In genomic region chr6:139029470-139030210, GRCh38 we compare ENCODE assay signal across 8 cellular contexts. TPM values are rescaled to one million over a fixed set of nuclear protein-coding genes. Genes with fewer than 3 reads are reported as not detected.
DNase-seq lines count a peak whose midpoint lies in the region; ATAC-seq and TF ChIP-seq lines count a peak whose summit lies in the region.

No MANE protein-coding gene starts in this region.

- H3K27ac ChIP-seq in Panc1 (ENCODE audit: low read length) (no peak overlapping the region), breast epithelium (peak overlapping the region; percentile 82 to 90)

- TF ChIP-seq CTCF in Panc1 (IDR thresholded peaks at IDR 0.05) (no peak), breast epithelium (IDR thresholded peaks at IDR 0.05) (no peak), kidney epithelial cell (IDR thresholded peaks at IDR 0.05; ENCODE audit: insufficient read depth, low read length, poor library complexity, severe bottlenecking) (no peak)

- H3K4me3 ChIP-seq in Panc1 (ENCODE audit: low read depth in 2 of 2, low read length in 2 of 2): peak overlapping the region; percentile 72 to 82
- H3K4me3 ChIP-seq in breast epithelium: peak overlapping the region; percentile 72 to 100 (median 96)
- H3K4me3 ChIP-seq in kidney epithelial cell (ENCODE audit: low read depth, low read length): peak overlapping the region; percentile 95

- H3K9me3 ChIP-seq in Panc1 (ENCODE audit: control insufficient read depth, insufficient read depth, low read depth, low read length) (no peaks in the 10 kb centered on the region), breast epithelium (no peaks in the 10 kb centered on the region)

- H3K27me3 ChIP-seq in Panc1 (ENCODE audit: control insufficient read depth, insufficient read depth, low read length): no peaks in the 10 kb centered on the region; the same call in 1 of the 2 replicates
- no peaks in the 10 kb centered on the region for H3K27me3 ChIP-seq in breast epithelium
- H3K27me3 ChIP-seq in kidney epithelial cell (ENCODE audit: control insufficient read depth, insufficient read depth, low read length): no peaks in the 10 kb centered on the region

- peak; percentile 62 for DNase-seq in EH (ENCODE audit: low read depth)
- no peak for DNase-seq in Panc1 (ENCODE audit: low read depth, low spot score)
- no peak for DNase-seq in breast epithelium (ENCODE audit: low spot score in 2 of 2)
- no peak for DNase-seq in kidney epithelial cell (ENCODE audit: low read depth)
- peak; percentile 8 for DNase-seq in stimulated activated CD8-positive, alpha-beta memory T cell treated with anti-CD3 and anti-CD28 coated beads, Interleukin-15, amount 100 ng/mL, for 24 hours (ENCODE audit: low read depth)
- DNase-seq in NCI-H128 (lab: John Stamatoyannopoulos, UW; ENCODE audit: unreplicated experiment): no peak

- H3K36me3 ChIP-seq in Panc1 (ENCODE audit: control insufficient read depth, insufficient read depth, low read length) (no peaks in the 10 kb centered on the region; the same call in 1 of the 2 replicates), breast epithelium (no peaks in the 10 kb centered on the region), kidney epithelial cell (ENCODE audit: control insufficient read depth, insufficient read depth, low read length) (no peaks in the 10 kb centered on the region)

- H3K4me1 ChIP-seq in Panc1 (ENCODE audit: control insufficient read depth, insufficient read depth, low read length) (peaks cover 9% of the 10 kb centered on the region), breast epithelium (no peaks in the 10 kb centered on the region)

- CTCF ChIA-PET in Panc1 (lab: Charles Lee): no interaction called here

- no peak for TF ChIP-seq POLR2A in breast epithelium (IDR thresholded peaks at IDR 0.05)

- POLR2A ChIA-PET in Panc1 (lab: Charles Lee): no interaction called here

- intact Hi-C loops in Panc1 (cut with micrococcal nuclease; ENCODE audit: unreplicated experiment) (no loop called here), breast epithelium (cut with DNase I; ENCODE audit: low total_unique reads) (no loop called here)

- BruUV-seq in Panc1 (replicated peaks; lab: Mats Ljungman, UMichigan): TSS peak; percentile 63

- in situ Hi-C loops in Panc1 (cut with HindIII; ENCODE audit: low pct_unique_long_range_greater_than_20kb, low sequenced_read_pairs): no loop called here

- ATAC-seq in GM21360 (IDR thresholded peaks at IDR 0.05; ENCODE audit: unreplicated experiment) (peak; percentile 27), HG03558 (IDR thresholded peaks at IDR 0.05; ENCODE audit: extremely low read depth, unreplicated experiment) (peak; percentile 7), Panc1 (peak; percentile 70)

RNA-seq across cellular contexts. Expression of gene ABRACL, which starts 1.1 kb away (rescaled TPM):
- total RNA-seq in Panc1 (2021; ENCODE audit: unreplicated experiment): 22.2 TPM
- 14.1 TPM for polyA plus RNA-seq in Panc1 (2012; ENCODE audit: insufficient read length)
- 10 to 100 TPM; 10.9 to 26.9 (median 17.4) TPM for total RNA-seq in breast epithelium
- 113 and 119 TPM in 2 replicates for total RNA-seq in kidney epithelial cell

RNA-seq across cellular contexts. Expression of gene REPS1, which starts 41.6 kb away (rescaled TPM):
- total RNA-seq in Panc1 (2021; ENCODE audit: unreplicated experiment): 28.6 TPM
- polyA plus RNA-seq in Panc1 (2012; ENCODE audit: insufficient read length): 16.1 TPM
- total RNA-seq in breast epithelium: 10 to 100 TPM; 40.5 to 79.9 (median 66.5) TPM
- 37.9 and 40.7 TPM in 2 replicates for total RNA-seq in kidney epithelial cell

Comparison
In these comparisons a context has a peak if more than half of its experiments do, and no peak if none do; other contexts are left out.
1. DNase-seq: peak in EH (single experiment) and stimulated activated CD8-positive, alpha-beta memory T cell treated with anti-CD3 and anti-CD28 coated beads, Interleukin-15, amount 100 ng/mL, for 24 hours (single experiment); none in Panc1 (single experiment), breast epithelium (0 of 2), kidney epithelial cell (single experiment) and NCI-H128 (single experiment).
2. ATAC-seq: peak in every context shown above with its lines; median percentile 70 in Panc1; 27 in GM21360; 7 in HG03558.
3. Peak in every context shown above with its lines, with median percentiles within 50 percentile points of each other: H3K4me3 ChIP-seq.